ENCODE assay signal across 18 cellular contexts in the genomic region with DNA sequence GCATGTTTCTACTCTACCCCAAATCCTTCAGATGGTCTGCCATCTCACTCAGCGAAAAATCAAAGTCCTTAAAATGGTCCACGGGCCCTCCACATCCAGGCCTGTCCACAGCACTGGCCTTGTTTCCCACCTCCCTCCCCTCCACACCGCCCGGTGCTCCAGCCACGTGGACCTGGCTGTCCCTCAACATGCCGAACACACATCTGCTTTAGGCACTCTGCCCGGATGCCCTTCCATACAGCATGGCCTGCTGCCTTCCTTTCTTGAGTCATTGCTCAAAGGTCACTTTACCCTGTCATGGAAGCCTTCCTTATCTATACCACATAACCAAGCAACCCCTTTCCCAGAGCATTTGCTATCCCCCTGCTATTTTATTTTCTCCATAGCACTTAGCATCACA.
A peak's percentile ranks its signal among the peaks of the same experiment; 100 is the strongest.
DNase-seq lines count a peak whose midpoint lies in the region; ATAC-seq and TF ChIP-seq lines count a peak whose summit lies in the region.
"Had no signal": no experiment of that assay in that cellular context is flagged by ENCODE, and none has a peak within 500 bp of the region (broad histone marks: within the 10 kb centered on the region; RNA-seq: fewer than 3 reads in every experiment).

No MANE protein-coding gene starts in this region.

- no peaks in the 10 kb centered on the region for H3K36me3 Mint-ChIP-seq in endodermal cell (ENCODE audit: low read depth)
- H3K36me3 Mint-ChIP-seq in activated T-helper 1 cell treated with anti-CD3 and anti-CD28 coated beads, Interleukin-12 subunit alpha, Interleukin-12 subunit beta, Interleukin-2, Interleukin-4 antibody, amounts not matched to agents 30 ng/mL and 10 ng/mL and 1 ng/mL, durations not matched to agents 14 hours and 24 hours and 36 hours (ENCODE audit: low read depth), result no peaks in the 10 kb centered on the region
- H3K36me3 Mint-ChIP-seq: activated CD8-positive, alpha-beta memory T cell treated with anti-CD3 and anti-CD28 coated beads, Interleukin-2, amount 10 ng/mL, durations not matched to agents 7 days and 5 days had no signal

- H3K79me1 ChIP-seq in mesenchymal stem cell (replicated peaks; ENCODE audit: low read length, poor library complexity, severe bottlenecking), result no peaks in the 10 kb centered on the region

- H3K18ac ChIP-seq in mesenchymal stem cell (ENCODE audit: low read depth in 1 of 2, low read length in 2 of 2), result no peak overlapping the region

- H3K4me1 ChIP-seq in right atrium auricular region, result no peaks in the 10 kb centered on the region
- H3K4me1 ChIP-seq in mesenchymal stem cell (ENCODE audit: control insufficient read depth, insufficient read depth, low read depth, low read length), result no peaks in the 10 kb centered on the region
- H3K4me1 ChIP-seq in transverse colon, result peaks cover 0 to 8% (median 0%) of the 10 kb centered on the region in 4 donors
- no peaks in the 10 kb centered on the region for H3K4me1 ChIP-seq in endodermal cell (ENCODE audit: control insufficient read depth, insufficient read depth, low read length)
- H3K4me1 ChIP-seq: BE2C, breast epithelium, Caco-2, uterus had no signal

- no peak overlapping the region for H2AFZ ChIP-seq in mesenchymal stem cell (ENCODE audit: low read depth, low read length)

- no peak overlapping the region for H3K4ac ChIP-seq in mesenchymal stem cell (ENCODE audit: low read depth in 1 of 2, low read length in 2 of 2)

- H4K91ac ChIP-seq in mesenchymal stem cell (ENCODE audit: low read length), result no peak overlapping the region

- intact Hi-C loops in Right ventricle myocardium inferior (cut with DNase I) (loop anchor here (2.0 kb wide), 1 partner anchor 339 kb away; no protein-coding TSS in a partner anchor), transverse colon (cut with DNase I; ENCODE audit: low total_unique reads) (loop anchor here (5.0 kb wide), 1 partner anchor 182 kb away; no protein-coding TSS in a partner anchor)
- intact Hi-C loops in activated T-helper 1 cell treated with anti-CD3 and anti-CD28 coated beads, Interleukin-12 subunit alpha, Interleukin-12 subunit beta, Interleukin-2, Interleukin-4 antibody, amounts not matched to agents 30 ng/mL and 10 ng/mL and 1 ng/mL, durations not matched to agents 14 hours and 24 hours and 36 hours (cut with micrococcal nuclease), result loop anchor here (2.0 to 10.0 kb wide), 3 partner anchors 242 to 499 kb away; partner anchors contain the start of genes PRRC2C and VAMP4

- H2AK5ac ChIP-seq in mesenchymal stem cell (ENCODE audit: low read length, severe bottlenecking), result no peak overlapping the region

- no peaks in the 10 kb centered on the region for H3K9me3 Mint-ChIP-seq in endodermal cell
- no peaks in the 10 kb centered on the region for H3K9me3 Mint-ChIP-seq in activated T-helper 1 cell treated with anti-CD3 and anti-CD28 coated beads, Interleukin-12 subunit alpha, Interleukin-12 subunit beta, Interleukin-2, Interleukin-4 antibody, amounts not matched to agents 30 ng/mL and 10 ng/mL and 1 ng/mL, durations not matched to agents 14 hours and 24 hours and 36 hours
- H3K9me3 Mint-ChIP-seq: neural crest cell had no signal

- H3K27me3 Mint-ChIP-seq in endodermal cell (ENCODE audit: insufficient read depth), result no peaks in the 10 kb centered on the region
- H3K27me3 Mint-ChIP-seq in activated T-helper 1 cell treated with anti-CD3 and anti-CD28 coated beads, Interleukin-12 subunit alpha, Interleukin-12 subunit beta, Interleukin-2, Interleukin-4 antibody, amounts not matched to agents 30 ng/mL and 10 ng/mL and 1 ng/mL, durations not matched to agents 14 hours and 24 hours and 36 hours (ENCODE audit: insufficient read depth), result peaks cover 7% of the 10 kb centered on the region

- no peak for TF ChIP-seq EP300 in transverse colon (IDR thresholded peaks at IDR 0.05; ENCODE audit: low read depth)

- H3K27ac ChIP-seq in right atrium auricular region (no peak overlapping the region), mesenchymal stem cell (ENCODE audit: low read length, poor library complexity, severe bottlenecking) (no peak overlapping the region), transverse colon (no peak overlapping the region), endodermal cell (ENCODE audit: low read depth, low read length) (no peak overlapping the region)
- H3K27ac ChIP-seq: breast epithelium, uterus had no signal

- no peak overlapping the region for H2BK12ac ChIP-seq in mesenchymal stem cell (ENCODE audit: low read length in 2 of 2)

- no peaks in the 10 kb centered on the region for H3K27me3 ChIP-seq in right atrium auricular region
- H3K27me3 ChIP-seq in mesenchymal stem cell (ENCODE audit: control insufficient read depth in 1 of 2, insufficient read depth in 1 of 2, low read length in 2 of 2), result no peaks in the 10 kb centered on the region
- no peaks in the 10 kb centered on the region for H3K27me3 ChIP-seq in transverse colon
- H3K27me3 ChIP-seq in endodermal cell (ENCODE audit: control insufficient read depth, insufficient read depth, low read length, poor library complexity, severe bottlenecking), result no peaks in the 10 kb centered on the region
- H3K27me3 ChIP-seq: BE2C, breast epithelium, uterus had no signal

- H2BK15ac ChIP-seq in mesenchymal stem cell (ENCODE audit: low read depth, poor library complexity, severe bottlenecking), result no peak overlapping the region

- 75% methylated on average over 7 of the region's 7 CpGs for whole genome bisulfite sequencing in mesenchymal stem cell
- 63% methylated on average over 7 of the region's 7 CpGs; no CpG with 5 or more reads in 1 of the 2 donors for WGBS in transverse colon (ENCODE audit: low coverage in 1 of 2), 2 donors
- 87 to 90% methylated on average over 4 to 7 of the region's 7 CpGs for WGBS in endodermal cell (ENCODE audit: insufficient coverage in 1 of 2, insufficient read length in 1 of 2), 2 experiments

- in situ Hi-C loops in transverse colon (cut with MboI; ENCODE audit: low pct_ligation_motif_present in 1 of 4, low pct_unique_long_range_greater_than_20kb in 1 of 4, low sequenced_read_pairs in 3 of 4), result loop anchor here (5.0 to 25.0 kb wide), 5 partner anchors 177 to 347 kb away; no protein-coding TSS in a partner anchor

- ATAC-seq in Right ventricle myocardium inferior, result peak; percentile 70

- H3K4me3 Mint-ChIP-seq in endodermal cell, result no peak overlapping the region
- H3K4me3 Mint-ChIP-seq in activated T-helper 1 cell treated with anti-CD3 and anti-CD28 coated beads, Interleukin-12 subunit alpha, Interleukin-12 subunit beta, Interleukin-2, Interleukin-4 antibody, amounts not matched to agents 30 ng/mL and 10 ng/mL and 1 ng/mL, durations not matched to agents 14 hours and 24 hours and 36 hours, result no peak overlapping the region
- H3K4me3 Mint-ChIP-seq: activated CD8-positive, alpha-beta memory T cell treated with anti-CD3 and anti-CD28 coated beads, Interleukin-2, amount 10 ng/mL, durations not matched to agents 7 days and 5 days; activated naive CD8-positive, alpha-beta T cell; neural crest cell had no signal

- H3K23ac ChIP-seq in mesenchymal stem cell (ENCODE audit: low read length in 2 of 2), result no peak overlapping the region

- no peak overlapping the region for H3K4me3 ChIP-seq in right atrium auricular region
- H3K4me3 ChIP-seq in fibroblast of the aortic adventitia (ENCODE audit: low read depth, low read length), result no peak overlapping the region
- no peak overlapping the region for H3K4me3 ChIP-seq in mesenchymal stem cell (ENCODE audit: insufficient read depth in 1 of 2, low read depth in 1 of 2, low read length in 2 of 2)
- H3K4me3 ChIP-seq in transverse colon, result no peak overlapping the region
- no peak overlapping the region for H3K4me3 ChIP-seq in endodermal cell (ENCODE audit: low read length)
- H3K4me3 ChIP-seq: breast epithelium, uterus had no signal

- H3K4me1 Mint-ChIP-seq in endodermal cell, result peaks cover 11% of the 10 kb centered on the region
- no peaks in the 10 kb centered on the region for H3K4me1 Mint-ChIP-seq in activated T-helper 1 cell treated with anti-CD3 and anti-CD28 coated beads, Interleukin-12 subunit alpha, Interleukin-12 subunit beta, Interleukin-2, Interleukin-4 antibody, amounts not matched to agents 30 ng/mL and 10 ng/mL and 1 ng/mL, durations not matched to agents 14 hours and 24 hours and 36 hours (ENCODE audit: low read depth)
- H3K4me1 Mint-ChIP-seq: neural crest cell had no signal

- H3K9me3 ChIP-seq in right atrium auricular region, result no peaks in the 10 kb centered on the region
- H3K9me3 ChIP-seq in mesenchymal stem cell (ENCODE audit: control insufficient read depth, low read length), result no peaks in the 10 kb centered on the region
- H3K9me3 ChIP-seq in transverse colon, result no peaks in the 10 kb centered on the region
- no peaks in the 10 kb centered on the region for H3K9me3 ChIP-seq in endodermal cell (ENCODE audit: control insufficient read depth, low read length)
- H3K9me3 ChIP-seq: BE2C, breast epithelium, Caco-2, uterus had no signal

- H3K36me3 ChIP-seq in right atrium auricular region (no peaks in the 10 kb centered on the region), mesenchymal stem cell (ENCODE audit: control insufficient read depth in 1 of 2, insufficient read depth in 2 of 2, low read depth in 1 of 2, low read length in 2 of 2) (peaks cover 0 to 2% of the 10 kb centered on the region in 2 experiments), transverse colon (no peaks in the 10 kb centered on the region), endodermal cell (ENCODE audit: control insufficient read depth, insufficient read depth, low read length) (no peaks in the 10 kb centered on the region)
- H3K36me3 ChIP-seq: BE2C, breast epithelium, uterus had no signal

- TF ChIP-seq CTCF in right atrium auricular region (IDR thresholded peaks at IDR 0.05) (no peak), fibroblast of the aortic adventitia (IDR thresholded peaks at IDR 0.05; ENCODE audit: insufficient read depth, low read length) (no peak), transverse colon (IDR thresholded peaks at IDR 0.05) (no peak), endodermal cell (conservative IDR thresholded peaks at IDR 0.05) (no peak)

- no peak overlapping the region for H2BK120ac ChIP-seq in mesenchymal stem cell (ENCODE audit: low read depth, low read length)

- H4K8ac ChIP-seq in mesenchymal stem cell (ENCODE audit: low read length), result no peak overlapping the region

- H2BK5ac ChIP-seq in mesenchymal stem cell (ENCODE audit: low read depth, low read length, poor library complexity, severe bottlenecking), result no peak overlapping the region

- H3K9ac ChIP-seq in mesenchymal stem cell (ENCODE audit: low read length) (peak overlapping the region; percentile 10), endodermal cell (ENCODE audit: extremely low read depth, low read length, poor library complexity, severe bottlenecking) (no peak overlapping the region)

- no peak for TF ChIP-seq POLR2A in transverse colon (IDR thresholded peaks at IDR 0.05)

- H3K4me2 ChIP-seq in mesenchymal stem cell (ENCODE audit: low read length, poor library complexity, severe bottlenecking), result no peak overlapping the region

- DNase-seq in Right ventricle myocardium inferior (ENCODE audit: missing footprints) (peak; percentile 41), right atrium auricular region (ENCODE audit: low spot score) (no peak), fibroblast of the aortic adventitia (ENCODE audit: low read depth) (peak; percentile 46), mesenchymal stem cell (no peak), transverse colon (peak; percentile 23), endodermal cell (no peak), HT-29 (ENCODE audit: low spot score) (no peak)
- DNase-seq in activated T-helper 1 cell treated with anti-CD3 and anti-CD28 coated beads, Interleukin-12 subunit alpha, Interleukin-12 subunit beta, Interleukin-2, Interleukin-4 antibody, amounts not matched to agents 30 ng/mL and 10 ng/mL and 1 ng/mL, durations not matched to agents 14 hours and 24 hours and 36 hours (ENCODE audit: low spot score), result no peak
- DNase-seq: 8988T; activated CD4-positive, alpha-beta T cell treated with anti-CD3 and anti-CD28 coated beads for 48 hours; activated CD8-positive, alpha-beta memory T cell treated with anti-CD3 and anti-CD28 coated beads, Interleukin-2, amount 10 ng/mL, durations not matched to agents 7 days and 5 days; BE2C; stimulated activated CD8-positive, alpha-beta memory T cell treated with anti-CD3 and anti-CD28 coated beads, Interleukin-4, amount 100 ng/mL, for 48 hours; uterus had no signal

- H3K14ac ChIP-seq in mesenchymal stem cell (ENCODE audit: low read length in 2 of 2), result no peak overlapping the region

- no peak overlapping the region for H3K27ac Mint-ChIP-seq in endodermal cell
- H3K27ac Mint-ChIP-seq in activated T-helper 1 cell treated with anti-CD3 and anti-CD28 coated beads, Interleukin-12 subunit alpha, Interleukin-12 subunit beta, Interleukin-2, Interleukin-4 antibody, amounts not matched to agents 30 ng/mL and 10 ng/mL and 1 ng/mL, durations not matched to agents 14 hours and 24 hours and 36 hours, result no peak overlapping the region
- H3K27ac Mint-ChIP-seq: activated CD8-positive, alpha-beta memory T cell treated with anti-CD3 and anti-CD28 coated beads, Interleukin-2, amount 10 ng/mL, durations not matched to agents 7 days and 5 days; activated naive CD8-positive, alpha-beta T cell had no signal

Comparison
In these comparisons a context has a peak if more than half of its experiments do, and no peak if none do; other contexts are left out.
1. DNase-seq: peak in Right ventricle myocardium inferior (single experiment), fibroblast of the aortic adventitia (single experiment) and transverse colon (single experiment); none in right atrium auricular region (single experiment), mesenchymal stem cell (single experiment), endodermal cell (single experiment), activated T-helper 1 cell treated with anti-CD3 and anti-CD28 coated beads, Interleukin-12 subunit alpha, Interleukin-12 subunit beta, Interleukin-2, Interleukin-4 antibody, amounts not matched to agents 30 ng/mL and 10 ng/mL and 1 ng/mL, durations not matched to agents 14 hours and 24 hours and 36 hours (single experiment) and HT-29 (single experiment).